ENCODE assay signal across 24 cellular contexts in genomic region chr12:124100572-124101178, GRCh38.
"Had no signal": no experiment of that assay in that cellular context is flagged by ENCODE, and none has a peak within 500 bp of the region (broad histone marks: within the 10 kb centered on the region; RNA-seq: fewer than 3 reads in every experiment).

No MANE protein-coding gene starts in this region.

- H3K4me3 Mint-ChIP-seq: activated CD4-positive, alpha-beta T cell treated with anti-CD3 and anti-CD28 coated beads, Interleukin-2, amount 10 ng/mL, durations not matched to agents 24 days and 14 days; activated naive CD4-positive, alpha-beta T cell treated with anti-CD3 and anti-CD28 coated beads, Interleukin-2, amount 10 ng/mL, durations not matched to agents 7 days and 5 days; activated naive CD8-positive, alpha-beta T cell treated with anti-CD3 and anti-CD28 coated beads for 36 hours; activated T-cell treated with anti-CD3 and anti-CD28 coated beads, Interleukin-2, amount 50 U/mL, for 4 hours had no signal

- H3K36me3 Mint-ChIP-seq: activated naive CD4-positive, alpha-beta T cell treated with anti-CD3 and anti-CD28 coated beads, Interleukin-2, amount 10 ng/mL, durations not matched to agents 7 days and 5 days; activated naive CD8-positive, alpha-beta T cell treated with anti-CD3 and anti-CD28 coated beads for 36 hours had no signal

- DNase-seq: activated CD4-positive, alpha-beta T cell treated with anti-CD3 and anti-CD28 coated beads, Interleukin-2, amount 10 ng/mL, durations not matched to agents 24 days and 14 days; activated CD4-positive, alpha-beta T cell treated with anti-CD3 and anti-CD28 coated beads, Interleukin-2, amount 50 U/mL, for 48 hours; activated CD4-positive, CD25-positive, alpha-beta regulatory T cell treated with anti-CD3 and anti-CD28 coated beads, Interleukin-2, amount 50 U/mL, for 72 hours; activated CD8-positive, alpha-beta memory T cell treated with anti-CD3 and anti-CD28 coated beads for 24 hours; activated gamma-delta T cell treated with Interleukin-2 at 50 U/mL for 16 hours; activated naive CD4-positive, alpha-beta T cell treated with anti-CD3 and anti-CD28 coated beads, Interleukin-2, amount 10 ng/mL, durations not matched to agents 7 days and 5 days; activated naive CD8-positive, alpha-beta T cell treated with anti-CD3 and anti-CD28 coated beads for 36 hours; activated T-cell treated with anti-CD3 and anti-CD28 coated beads, Interleukin-2, amount 50 U/mL, for 4 hours; anterior cingulate cortex; IMR-90; KG1; NCI-H1048; NCI-H146; NCI-H187 treated with DMSO at 0.1 percent for 48 hours; NCI-H2081 treated with DMSO at 0.1 percent for 48 hours; NCI-H2171 treated with DMSO at 0.1 percent for 48 hours; NCI-H226; NCI-H526; NK-92 treated with Interleukin-12 subunit alpha and Interleukin-12 subunit beta, amount 100 ng/mL, for 24 hours; Peyer's patch; Right ventricle myocardium superior; SJCRH30; SK-N-SH; SW 1271 had no signal

- H3K9me3 ChIP-seq: Peyer's patch, SJCRH30, SK-N-SH had no signal

- ATAC-seq: activated T-cell treated with anti-CD3 and anti-CD28 coated beads, Interleukin-2, amount 50 U/mL, for 4 hours had no signal

- H3K4me1 Mint-ChIP-seq: activated CD4-positive, alpha-beta T cell treated with anti-CD3 and anti-CD28 coated beads, Interleukin-2, amount 10 ng/mL, durations not matched to agents 24 days and 14 days; activated naive CD4-positive, alpha-beta T cell treated with anti-CD3 and anti-CD28 coated beads, Interleukin-2, amount 10 ng/mL, durations not matched to agents 7 days and 5 days; activated naive CD8-positive, alpha-beta T cell treated with anti-CD3 and anti-CD28 coated beads for 36 hours had no signal

- H3K27ac Mint-ChIP-seq: activated CD4-positive, alpha-beta T cell treated with anti-CD3 and anti-CD28 coated beads, Interleukin-2, amount 10 ng/mL, durations not matched to agents 24 days and 14 days; activated naive CD4-positive, alpha-beta T cell treated with anti-CD3 and anti-CD28 coated beads, Interleukin-2, amount 10 ng/mL, durations not matched to agents 7 days and 5 days; activated naive CD8-positive, alpha-beta T cell treated with anti-CD3 and anti-CD28 coated beads for 36 hours had no signal

- H3K27me3 Mint-ChIP-seq: activated CD4-positive, alpha-beta T cell treated with anti-CD3 and anti-CD28 coated beads, Interleukin-2, amount 10 ng/mL, durations not matched to agents 24 days and 14 days had no signal

- H3K9me3 Mint-ChIP-seq: activated CD4-positive, alpha-beta T cell treated with anti-CD3 and anti-CD28 coated beads, Interleukin-2, amount 10 ng/mL, durations not matched to agents 24 days and 14 days; activated naive CD4-positive, alpha-beta T cell treated with anti-CD3 and anti-CD28 coated beads, Interleukin-2, amount 10 ng/mL, durations not matched to agents 7 days and 5 days; activated T-cell treated with anti-CD3 and anti-CD28 coated beads, Interleukin-2, amount 50 U/mL, for 4 hours had no signal
